ENCODE assay signal across 13 cellular contexts in genomic region chr6:41732149-41732548, GRCh38. TPM values are rescaled to one million over a fixed set of nuclear protein-coding genes. Genes with fewer than 3 reads are reported as not detected.
DNase-seq lines count a peak whose midpoint lies in the region; ATAC-seq and TF ChIP-seq lines count a peak whose summit lies in the region.
"Had no signal": no experiment of that assay in that cellular context is flagged by ENCODE, and none has a peak within 500 bp of the region (broad histone marks: within the 10 kb centered on the region; RNA-seq: fewer than 3 reads in every experiment).

No MANE protein-coding gene starts in this region.

- no peaks in the 10 kb centered on the region for H3K9me2 ChIP-seq in Karpas-422 (replicated peaks; ENCODE audit: insufficient read depth, low read length)

- peaks cover 41% of the 10 kb centered on the region for H3F3A ChIP-seq in neural progenitor cell (ENCODE audit: low read depth)

- no peaks in the 10 kb centered on the region for H3K27me3 Mint-ChIP-seq in CD8-positive, alpha-beta T cell (ENCODE audit: low read depth)
- H3K27me3 Mint-ChIP-seq in neural progenitor cell (ENCODE audit: insufficient read depth, low read depth) = peaks cover 8% of the 10 kb centered on the region

- DNase-seq in CD8-positive, alpha-beta T cell = no peak
- no peak for DNase-seq in Karpas-422
- no peak for DNase-seq in mammary epithelial cell
- no peak for DNase-seq in neural progenitor cell (ENCODE audit: low spot score)
- no peak for DNase-seq in DMS53 (lab: John Stamatoyannopoulos, UW)
- no peak for DNase-seq in RPMI8226
- DNase-seq: left cardiac atrium, SHP77 had no signal

- H3K36me3 ChIP-seq in CD8-positive, alpha-beta T cell (ENCODE audit: insufficient read depth, low read length) = no peaks in the 10 kb centered on the region
- H3K36me3 ChIP-seq in Karpas-422 (ENCODE audit: insufficient read depth, low read length) (no peaks in the 10 kb centered on the region), mammary epithelial cell (ENCODE audit: insufficient read depth, low read length) (no peaks in the 10 kb centered on the region), neural progenitor cell (no peaks in the 10 kb centered on the region)

- peak overlapping the region; percentile 88 for H3K27ac Mint-ChIP-seq in CD8-positive, alpha-beta T cell
- no peak overlapping the region for H3K27ac Mint-ChIP-seq in neural progenitor cell

- H3K79me2 ChIP-seq in Karpas-422 (ENCODE audit: low read length) (peaks cover 64% of the 10 kb centered on the region), mammary epithelial cell (ENCODE audit: insufficient read depth, low read length) (peaks cover 49% of the 10 kb centered on the region), neural progenitor cell (ENCODE audit: low read depth) (no peaks in the 10 kb centered on the region)

- peak overlapping the region; percentile 54 for H3K27ac ChIP-seq in CD8-positive, alpha-beta T cell (ENCODE audit: low read depth, low read length)
- H3K27ac ChIP-seq in Karpas-422 (ENCODE audit: low read length) (peak overlapping the region; percentile 99), mammary epithelial cell (ENCODE audit: insufficient read depth, low read depth, low read length) (peak overlapping the region; percentile 43), neural progenitor cell (no peak overlapping the region)

- H3K36me3 Mint-ChIP-seq in CD8-positive, alpha-beta T cell = no peaks in the 10 kb centered on the region
- H3K36me3 Mint-ChIP-seq in neural progenitor cell = no peaks in the 10 kb centered on the region

- POLR2A ChIA-PET in CD8-positive, alpha-beta T cell (lab: Charles Lee) = interaction anchor here (1.1 kb wide), 1 partner anchor 316 kb away, joined by 3 read pairs; no protein-coding TSS in a partner anchor

- dilution Hi-C loops in mammary epithelial cell (cut with HindIII; ENCODE audit: low sequenced_read_pairs) = no loop called here

- H3K4me2 ChIP-seq in Karpas-422 (ENCODE audit: low read depth, low read length, poor library complexity, severe bottlenecking) = peak overlapping the region; percentile 76
- H3K4me2 ChIP-seq in mammary epithelial cell (ENCODE audit: insufficient read depth, low read depth, low read length) = peak overlapping the region; percentile 83
- no peak overlapping the region for H3K4me2 ChIP-seq in neural progenitor cell

- no peaks in the 10 kb centered on the region for H3K27me3 ChIP-seq in CD8-positive, alpha-beta T cell (ENCODE audit: insufficient read depth, low read length)
- H3K27me3 ChIP-seq in Karpas-422 (ENCODE audit: low read length) (no peaks in the 10 kb centered on the region), mammary epithelial cell (ENCODE audit: insufficient read depth, low read length) (no peaks in the 10 kb centered on the region), neural progenitor cell (peaks cover 34% of the 10 kb centered on the region)

- no peaks in the 10 kb centered on the region for H3K9me3 Mint-ChIP-seq in CD8-positive, alpha-beta T cell
- no peaks in the 10 kb centered on the region for H3K9me3 Mint-ChIP-seq in neural progenitor cell

- no peak overlapping the region for H3K4me3 ChIP-seq in CD8-positive, alpha-beta T cell (ENCODE audit: low read depth, low read length)
- peak overlapping the region; percentile 73 for H3K4me3 ChIP-seq in Karpas-422 (ENCODE audit: low read length)
- H3K4me3 ChIP-seq in mammary epithelial cell (replicated peaks in 1 of 3; ENCODE audit: insufficient read depth in 1 of 3, low read depth in 2 of 3, low read length in 3 of 3) = peak overlapping the region; percentile 30 to 85 (median 75)
- H3K4me3 ChIP-seq in neural progenitor cell = no peak overlapping the region

- intact Hi-C loops in CD8-positive, alpha-beta T cell (cut with DNase I, micrococcal nuclease) = loop anchor here (2.0 to 10.0 kb wide), 8 partner anchors 25 to 1955 kb away; partner anchors contain the start of genes FOXP4 (in 1 of the 2), LRRC73 (in 1 of the 2), MAD2L1BP (in 1 of the 2) and MRPS18A (in 1 of the 2)
- intact Hi-C loops in mammary epithelial cell (cut with micrococcal nuclease) = loop anchor here (5.0 kb wide), 1 partner anchor 35 kb away; no protein-coding TSS in a partner anchor

- H3K9ac ChIP-seq in Karpas-422 (ENCODE audit: low read length) (peak overlapping the region; percentile 89), mammary epithelial cell (ENCODE audit: insufficient read depth, low read length) (no peak overlapping the region), neural progenitor cell (no peak overlapping the region)

- no peak for TF ChIP-seq CTCF in CD8-positive, alpha-beta T cell (IDR thresholded peaks at IDR 0.05)
- TF ChIP-seq CTCF in mammary epithelial cell (conservative IDR thresholded peaks at IDR 0.05 in 1 of 2, IDR thresholded peaks at IDR 0.05 in 1 of 2; ENCODE audit: extremely low read depth in 1 of 2, insufficient read depth in 1 of 2, low read depth in 1 of 2, low read length in 2 of 2) (no peak), neural progenitor cell (IDR thresholded peaks at IDR 0.05) (no peak)

- no peak for ATAC-seq in CD8-positive, alpha-beta T cell
- ATAC-seq in HG03342 (IDR thresholded peaks at IDR 0.05; ENCODE audit: unreplicated experiment) = no peak
- no peak for ATAC-seq in HG02678 (IDR thresholded peaks at IDR 0.05; ENCODE audit: unreplicated experiment)
- ATAC-seq: HCT116, left cardiac atrium had no signal

- BruUV-seq in mammary epithelial cell (replicated peaks; lab: Mats Ljungman, UMichigan) = TSS peak; percentile 65

- H3K9me3 ChIP-seq in CD8-positive, alpha-beta T cell (ENCODE audit: low read length) = no peaks in the 10 kb centered on the region
- H3K9me3 ChIP-seq in Karpas-422 (ENCODE audit: low read length) (no peaks in the 10 kb centered on the region), mammary epithelial cell (replicated peaks; ENCODE audit: insufficient read depth, low read length) (no peaks in the 10 kb centered on the region), neural progenitor cell (ENCODE audit: low read depth) (no peaks in the 10 kb centered on the region)

- peak overlapping the region; percentile 83 for H3K4me3 Mint-ChIP-seq in CD8-positive, alpha-beta T cell
- peak overlapping the region; percentile 92 for H3K4me3 Mint-ChIP-seq in neural progenitor cell

- in situ Hi-C loops in mammary epithelial cell (cut with MboI; ENCODE audit: low sequenced_read_pairs in 2 of 2) = no loop called here

- H4K20me1 ChIP-seq in Karpas-422 (ENCODE audit: insufficient read depth, low read depth, low read length) (no peaks in the 10 kb centered on the region), mammary epithelial cell (ENCODE audit: insufficient read depth, low read length) (no peaks in the 10 kb centered on the region), neural progenitor cell (ENCODE audit: low read depth) (peaks cover 6% of the 10 kb centered on the region)

- peaks cover 49% of the 10 kb centered on the region for H3K4me1 Mint-ChIP-seq in CD8-positive, alpha-beta T cell (ENCODE audit: low read depth)
- peaks cover 24% of the 10 kb centered on the region for H3K4me1 Mint-ChIP-seq in neural progenitor cell

- H2AFZ ChIP-seq in Karpas-422 (ENCODE audit: low read length) (no peak overlapping the region), mammary epithelial cell (ENCODE audit: low read depth, low read length) (no peak overlapping the region), neural progenitor cell (replicated peaks) (no peak overlapping the region)

- CTCF ChIA-PET in CD8-positive, alpha-beta T cell (lab: Charles Lee) = interaction anchor here (1.5 to 2.8 kb wide), 2 partner anchors 48 to 372 kb away, joined by 5 to 20 read pairs; no protein-coding TSS in a partner anchor
- CTCF ChIA-PET in mammary epithelial cell (lab: Charles Lee; ENCODE audit: low non-redundant PET) = no interaction called here

- H3K4me1 ChIP-seq in CD8-positive, alpha-beta T cell (ENCODE audit: insufficient read depth, low read length) = peaks cover 68% of the 10 kb centered on the region
- H3K4me1 ChIP-seq in Karpas-422 (ENCODE audit: low read length) (peaks cover 73% of the 10 kb centered on the region), mammary epithelial cell (ENCODE audit: insufficient read depth, low read length) (peaks cover 37% of the 10 kb centered on the region), neural progenitor cell (peaks cover 25% of the 10 kb centered on the region)

RNA-seq across cellular contexts. Expression of gene TFEB, which starts 3.3 kb away (rescaled TPM):
- 10 to 100 TPM; 10.2 to 12.7 TPM for total RNA-seq in CD8-positive, alpha-beta T cell
- 72.3 and 117 TPM in 2 replicates for total RNA-seq in Karpas-422 (2014; rRNA removed; shearing (Covaris generic); ENCODE audit: low replicate concordance)
- total RNA-seq in mammary epithelial cell (10 to 100 TPM; 25.9 to 29.0 TPM), neural progenitor cell (ENCODE audit: low replicate concordance) (0.13 and 0.46 TPM in 2 replicates)
- 10.9 TPM for polyA plus RNA-seq in mammary epithelial cell
- polyA minus RNA-seq in mammary epithelial cell = 10.8 TPM

RNA-seq across cellular contexts. Expression of gene PGC, which starts 15.0 kb away (rescaled TPM):
- total RNA-seq in CD8-positive, alpha-beta T cell = not detected
- total RNA-seq in Karpas-422 (2014; rRNA removed; shearing (Covaris generic); ENCODE audit: low replicate concordance) = not detected in 2 replicates
- total RNA-seq in mammary epithelial cell = not detected
- not detected for polyA plus RNA-seq in mammary epithelial cell
- polyA minus RNA-seq in mammary epithelial cell = not detected
- total RNA-seq in neural progenitor cell (ENCODE audit: low replicate concordance) = not detected in 2 replicates
- total RNA-seq: dermis microvascular lymphatic vessel endothelial cell, left cardiac atrium, omental fat pad had no signal

RNA-seq across cellular contexts. Expression of gene FRS3, which starts 47.6 kb away (rescaled TPM):
- 1 to 10 TPM; 3.7 to 6.2 TPM for total RNA-seq in CD8-positive, alpha-beta T cell
- total RNA-seq in Karpas-422 (2014; rRNA removed; shearing (Covaris generic); ENCODE audit: low replicate concordance) = 4.8 and 9.5 TPM in 2 replicates
- total RNA-seq in mammary epithelial cell = 1 to 10 TPM; 1.3 to 4.8 TPM
- polyA plus RNA-seq in mammary epithelial cell = 2.2 TPM
- polyA minus RNA-seq in mammary epithelial cell = not detected
- total RNA-seq in neural progenitor cell (ENCODE audit: low replicate concordance) = 1.9 and 5.3 TPM in 2 replicates

RNA-seq across cellular contexts. Expression of gene PRICKLE4, which starts 48.4 kb away (rescaled TPM):
- total RNA-seq in CD8-positive, alpha-beta T cell = not detected
- total RNA-seq in Karpas-422 (2014; rRNA removed; shearing (Covaris generic); ENCODE audit: low replicate concordance) = 0.41 and 2.8 TPM in 2 replicates
- total RNA-seq in mammary epithelial cell (1 to 10 TPM; 1.5 to 1.7 TPM), neural progenitor cell (ENCODE audit: low replicate concordance) (1.1 TPM in 1 of 2 replicates, not detected in the other)
- 0.25 TPM for polyA plus RNA-seq in mammary epithelial cell
- not detected for polyA minus RNA-seq in mammary epithelial cell

RNA-seq across cellular contexts. Expression of gene TOMM6, which starts 55.3 kb away (rescaled TPM):
- 100 to 1,000 TPM in 1 of 2 experiments, 10 to 100 TPM in 1; 94.3 to 101 TPM for total RNA-seq in CD8-positive, alpha-beta T cell
- total RNA-seq in Karpas-422 (2014; rRNA removed; shearing (Covaris generic); ENCODE audit: low replicate concordance) = 119 and 229 TPM in 2 replicates
- total RNA-seq in mammary epithelial cell = 100 to 1,000 TPM in 1 of 2 donors, 10 to 100 TPM in 1; 59.7 to 175 TPM
- polyA plus RNA-seq in mammary epithelial cell = 485 TPM
- polyA minus RNA-seq in mammary epithelial cell = 153 TPM
- 177 and 182 TPM in 2 replicates for total RNA-seq in neural progenitor cell (ENCODE audit: low replicate concordance)

Comparison
In these comparisons a context has a peak if more than half of its experiments do, and no peak if none do; other contexts are left out.
1. H3K4me3 ChIP-seq: peak in Karpas-422 (single experiment) and mammary epithelial cell (3 of 3); none in CD8-positive, alpha-beta T cell (single experiment) and neural progenitor cell (single experiment).